2 cellular contexts compared by ENCODE assay signal in genomic region chr19:19335408-19336158, GRCh38.
TF ChIP-seq lines count a peak whose summit lies in the region.

No MANE protein-coding gene starts in this region.

TF ChIP-seq in SK-N-SH, 30 proteins besides CTCF, POLR2A, EP300 and RAD21 (continued from another document):
- no peak for TF ChIP-seq ZBTB33 (IDR thresholded peaks at IDR 0.05; ENCODE audit: borderline replicate concordance, low read depth)

TF ChIP-seq in SK-N-SH treated with all-trans-retinoic acid at 6 μM for 48 hours, 23 proteins besides CTCF, POLR2A, EP300 and RAD21 (continued from another document):
- TF ChIP-seq PATZ1 (CRISPR knock-in tag; IDR thresholded peaks at IDR 0.05; ENCODE audit: borderline replicate concordance), result no peak
- no peak for TF ChIP-seq ARNTL (CRISPR knock-in tag; IDR thresholded peaks at IDR 0.05; ENCODE audit: borderline replicate concordance, low read depth)
- no peak for TF ChIP-seq RARB (CRISPR knock-in tag; IDR thresholded peaks at IDR 0.05)
